In the genomic region with DNA sequence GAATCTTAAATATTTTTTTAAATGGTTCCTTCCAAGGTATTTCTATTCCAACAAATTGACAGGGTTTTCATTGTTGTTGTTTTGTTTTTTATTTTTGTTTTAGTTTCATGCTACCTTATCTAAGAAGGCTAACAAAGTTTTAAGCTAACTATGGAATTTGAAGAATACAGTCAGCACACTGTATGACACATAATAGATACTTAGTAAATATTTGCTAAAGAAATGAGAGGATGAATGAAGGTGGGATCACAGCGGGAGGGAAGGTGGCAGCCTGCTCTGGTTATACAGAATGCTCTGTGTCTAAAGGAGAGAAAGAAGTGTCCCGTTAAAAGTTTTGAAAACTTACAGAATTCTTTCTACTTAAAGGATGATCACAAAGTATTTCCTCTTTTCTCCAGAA, we compare ENCODE assay signal across 19 cellular contexts. TPM values are rescaled to one million over a fixed set of nuclear protein-coding genes. Genes with fewer than 3 reads are reported as not detected.
DNase-seq lines count a peak whose midpoint lies in the region; ATAC-seq, FAIRE-seq and TF ChIP-seq lines count a peak whose summit lies in the region.
"Had no signal": no experiment of that assay in that cellular context is flagged by ENCODE, and none has a peak within 500 bp of the region (broad histone marks: within the 10 kb centered on the region; RNA-seq: fewer than 3 reads in every experiment).

No MANE protein-coding gene starts in this region.

- TF ChIP-seq EP300 in SK-N-SH (IDR thresholded peaks at IDR 0.05; ENCODE audit: borderline replicate concordance in 1 of 2, low read depth in 1 of 2, low read length in 1 of 2) (no peak), HepG2 (IDR thresholded peaks at IDR 0.05; ENCODE audit: low read depth in 2 of 2, low read length in 2 of 2) (peak in 1 of 2 experiments; percentile 51; a peak in 1 of 4 replicates), HepG2 (CRISPR knock-in tag; IDR thresholded peaks at IDR 0.05; ENCODE audit: borderline replicate concordance) (no peak)

- H3K4me3 ChIP-seq in SK-N-SH (ENCODE audit: low read depth in 2 of 2, low read length in 1 of 2), result no peak overlapping the region
- no peak overlapping the region for H3K4me3 ChIP-seq in SJSA1
- H3K4me3 ChIP-seq in HepG2 (replicated peaks in 1 of 3; ENCODE audit: insufficient read depth in 1 of 3, low read depth in 2 of 3, low read length in 3 of 3), result no peak overlapping the region
- peak overlapping the region; percentile 25 for H3K4me3 ChIP-seq in upper lobe of right lung
- H3K4me3 ChIP-seq in dorsolateral prefrontal cortex, result peak overlapping the region in 3 of 59 donors; percentile 5 to 72 (median 25)
- H3K4me3 ChIP-seq: GM12878, HAP-1 had no signal

- in situ Hi-C loops in HepG2 (cut with HindIII; ENCODE audit: extremely low pct_ligation_motif_present, low pct_unique_long_range_greater_than_20kb), result no loop called here

- H3K4me3 Mint-ChIP-seq in activated naive CD8-positive, alpha-beta T cell treated with anti-CD3 and anti-CD28 coated beads, Interleukin-2, amount 50 U/mL, for 24 hours, result no peak overlapping the region
- H3K4me3 Mint-ChIP-seq: IgD-negative memory B cell had no signal

- DNase-seq in SK-N-SH, result no peak
- DNase-seq in SJSA1 (ENCODE audit: low read depth in 1 of 2, low spot score in 2 of 2), result no peak
- DNase-seq in HepG2 (ENCODE audit: low spot score), result peak; percentile 50
- no peak for DNase-seq in upper lobe of right lung
- no peak for DNase-seq in dorsolateral prefrontal cortex
- DNase-seq in activated naive CD8-positive, alpha-beta T cell treated with anti-CD3 and anti-CD28 coated beads, Interleukin-2, amount 50 U/mL, for 24 hours, result no peak
- no peak for DNase-seq in NCI-H1092 (lab: John Stamatoyannopoulos, UW)
- DNase-seq: Karpas-422, NCI-H1105, NCI-H1694 treated with DMSO at 0.1 percent for 48 hours, NCI-H510A, NCI-H774, RPMI8226 had no signal

- no peak overlapping the region for H3K27ac Mint-ChIP-seq in activated naive CD8-positive, alpha-beta T cell treated with anti-CD3 and anti-CD28 coated beads, Interleukin-2, amount 50 U/mL, for 24 hours
- H3K27ac Mint-ChIP-seq: IgD-negative memory B cell had no signal

- POLR2A ChIA-PET in SK-N-SH (lab: Yijun Ruan, JAX) (no interaction called here), HepG2 (lab: Yijun Ruan, JAX) (interaction anchor here (1.9 to 4.1 kb wide), 2 partner anchors 8 to 44 kb away, joined by 5 to 15 read pairs; partner anchors contain the start of gene DST)

- H3K9me3 ChIP-seq in SK-N-SH, result no peaks in the 10 kb centered on the region
- H3K9me3 ChIP-seq in SJSA1 (replicated peaks), result no peaks in the 10 kb centered on the region
- no peaks in the 10 kb centered on the region for H3K9me3 ChIP-seq in HepG2 (ENCODE audit: low read length)
- no peaks in the 10 kb centered on the region for H3K9me3 ChIP-seq in upper lobe of right lung
- H3K9me3 ChIP-seq: HAP-1 had no signal

- H3K36me3 ChIP-seq in SK-N-SH (replicated peaks in 1 of 2; ENCODE audit: control insufficient read depth in 1 of 2, insufficient read depth in 2 of 2, low read length in 1 of 2) (peaks cover 3 to 33% of the 10 kb centered on the region in 2 experiments), SJSA1 (peaks cover 45% of the 10 kb centered on the region), HepG2 (replicated peaks in 1 of 2; ENCODE audit: control insufficient read depth in 1 of 2, insufficient read depth in 2 of 2, low read length in 2 of 2) (peaks cover 0 to 2% of the 10 kb centered on the region in 2 experiments; a peak in 1 of 5 replicates), upper lobe of right lung (no peaks in the 10 kb centered on the region)
- H3K36me3 ChIP-seq: HAP-1 had no signal

- WGBS in SK-N-SH (ENCODE audit: low lambda C conversion rate), result 96% methylated on average over 2 of the region's 2 CpGs
- 24% methylated on average over 2 of the region's 2 CpGs for WGBS in HepG2 (ENCODE audit: low lambda C conversion rate)

- no peaks in the 10 kb centered on the region for H3K4me1 Mint-ChIP-seq in activated naive CD8-positive, alpha-beta T cell treated with anti-CD3 and anti-CD28 coated beads, Interleukin-2, amount 50 U/mL, for 24 hours

- H3K27me3 ChIP-seq in SK-N-SH (ENCODE audit: insufficient read depth) (no peaks in the 10 kb centered on the region), SJSA1 (replicated peaks) (no peaks in the 10 kb centered on the region), HepG2 (ENCODE audit: control insufficient read depth in 1 of 2, insufficient read depth in 2 of 2, low read length in 2 of 2) (no peaks in the 10 kb centered on the region), upper lobe of right lung (no peaks in the 10 kb centered on the region), dorsolateral prefrontal cortex (no peaks in the 10 kb centered on the region)

- no peak for TF ChIP-seq POLR2A in HepG2 (IDR thresholded peaks at IDR 0.05; ENCODE audit: insufficient read depth in 1 of 2, low read depth in 2 of 2, low read length in 2 of 2)

- no peak overlapping the region for H3K9ac ChIP-seq in SK-N-SH
- H3K9ac ChIP-seq in HepG2 (ENCODE audit: insufficient read depth, low read depth, low read length), result no peak overlapping the region

- H3K27ac ChIP-seq in SK-N-SH (ENCODE audit: low read depth in 2 of 2, low read length in 1 of 2), result peak overlapping the region; percentile 8 to 44; a peak in 3 of 4 replicates
- H3K27ac ChIP-seq in SJSA1, result peak overlapping the region; percentile 18; the same call in 1 of the 2 replicates
- H3K27ac ChIP-seq in HepG2 (ENCODE audit: extremely low read length, insufficient read depth, low read length), result no peak overlapping the region
- no peak overlapping the region for H3K27ac ChIP-seq in upper lobe of right lung
- peak overlapping the region in 19 of 59 donors; percentile 1 to 94 (median 57) for H3K27ac ChIP-seq in dorsolateral prefrontal cortex
- H3K27ac ChIP-seq: HL-60 had no signal

- H3K4me1 ChIP-seq in SK-N-SH (ENCODE audit: control insufficient read depth in 1 of 2, insufficient read depth in 2 of 2, low read depth in 1 of 2, low read length in 1 of 2), result peaks cover 19 to 45% of the 10 kb centered on the region in 2 experiments
- H3K4me1 ChIP-seq in SJSA1 (replicated peaks), result peaks cover 79% of the 10 kb centered on the region
- peaks cover 95% of the 10 kb centered on the region for H3K4me1 ChIP-seq in HepG2 (ENCODE audit: insufficient read depth, low read length)
- peaks cover 2% of the 10 kb centered on the region for H3K4me1 ChIP-seq in upper lobe of right lung

- H2AFZ ChIP-seq in SK-N-SH (ENCODE audit: low read depth) (no peak overlapping the region), HepG2 (ENCODE audit: low read length) (no peak overlapping the region)

- H3K4me2 ChIP-seq in SK-N-SH (no peak overlapping the region), HepG2 (ENCODE audit: low read depth, low read length) (peak overlapping the region; percentile 22; the same call in 1 of the 2 replicates)

- no peaks in the 10 kb centered on the region for H3K27me3 Mint-ChIP-seq in activated naive CD8-positive, alpha-beta T cell treated with anti-CD3 and anti-CD28 coated beads, Interleukin-2, amount 50 U/mL, for 24 hours

- peaks cover 16% of the 10 kb centered on the region for H3F3A ChIP-seq in SK-N-SH (replicated peaks; ENCODE audit: insufficient read depth)

- H4K20me1 ChIP-seq in SK-N-SH (ENCODE audit: insufficient read depth) (peaks cover 3% of the 10 kb centered on the region; the same call in 1 of the 2 replicates), HepG2 (ENCODE audit: insufficient read depth, low read length) (no peaks in the 10 kb centered on the region)

- TF ChIP-seq CTCF in SK-N-SH (IDR thresholded peaks at IDR 0.05), result no peak
- no peak for TF ChIP-seq CTCF in HepG2 (CRISPR knock-in tag; IDR thresholded peaks at IDR 0.05)
- TF ChIP-seq CTCF in upper lobe of right lung (IDR thresholded peaks at IDR 0.05), result no peak
- TF ChIP-seq CTCF in dorsolateral prefrontal cortex (IDR thresholded peaks at IDR 0.05 in 54 of 56, conservative IDR thresholded peaks at IDR 0.05 in 2 of 56; ENCODE audit: low read depth in 1 of 56, partially characterized antibody in 56 of 56), result no peak

- no peak for ATAC-seq in SK-N-SH treated with all-trans-retinoic acid at 6 μM for 48 hours
- ATAC-seq in HepG2, result peak; percentile 39; the same call in 2 of the 3 replicates
- no peak for ATAC-seq in upper lobe of right lung
- ATAC-seq in activated naive CD8-positive, alpha-beta T cell treated with anti-CD3 and anti-CD28 coated beads, Interleukin-2, amount 50 U/mL, for 24 hours, result no peak
- ATAC-seq: GM12878 had no signal

- no peaks in the 10 kb centered on the region for H3K36me3 Mint-ChIP-seq in activated naive CD8-positive, alpha-beta T cell treated with anti-CD3 and anti-CD28 coated beads, Interleukin-2, amount 50 U/mL, for 24 hours (ENCODE audit: low read depth)
- H3K36me3 Mint-ChIP-seq: IgD-negative memory B cell had no signal

- no TSS peak for BruUV-seq in HepG2 (replicated peaks; lab: Mats Ljungman, UMichigan)

- TF ChIP-seq RAD21 in SK-N-SH (IDR thresholded peaks at IDR 0.05; ENCODE audit: low read length) (no peak), HepG2 (CRISPR knock-in tag; IDR thresholded peaks at IDR 0.05) (no peak)

- no peaks in the 10 kb centered on the region for H3K9me2 ChIP-seq in SK-N-SH

- intact Hi-C loops in HepG2 (cut with micrococcal nuclease; ENCODE audit: unreplicated experiment) (no loop called here), upper lobe of right lung (cut with DNase I) (no loop called here), dorsolateral prefrontal cortex (cut with DNase I) (no loop called here)

- no peaks in the 10 kb centered on the region for H3K9me3 Mint-ChIP-seq in activated naive CD8-positive, alpha-beta T cell treated with anti-CD3 and anti-CD28 coated beads, Interleukin-2, amount 50 U/mL, for 24 hours

- H3K79me2 ChIP-seq in SK-N-SH (ENCODE audit: insufficient read depth) (peaks cover 90% of the 10 kb centered on the region), HepG2 (ENCODE audit: insufficient read depth, low read length) (peaks cover 21% of the 10 kb centered on the region)

- no peak for FAIRE-seq in HepG2 (lab: Jason Lieb, UNC)
- FAIRE-seq: GM12878, GM19239 had no signal

- CTCF ChIA-PET in SK-N-SH (lab: Yijun Ruan, JAX), result interaction anchor here (1.0 to 2.5 kb wide), 2 partner anchors 13 to 17 kb away, joined by 3 to 9 read pairs; no protein-coding TSS in a partner anchor
- CTCF ChIA-PET in HepG2 (lab: Yijun Ruan, JAX; ENCODE audit: low intra/inter-chr PET ratio, low total read pairs), result no interaction called here

RNA-seq across cellular contexts. Expression of gene DST, which starts 43.7 kb away (rescaled TPM):
- polyA plus RNA-seq in SK-N-SH (2012; rRNA removed) (64.3 and 64.5 TPM in 2 replicates), HepG2 (2011; rRNA removed) (64.4 and 77.2 TPM in 2 replicates)
- 52.4 and 54.5 TPM in 2 replicates for polyA plus RNA-seq in SK-N-SH (2012; cell fraction: cytosol; rRNA removed)
- 282 and 332 TPM in 2 replicates for polyA plus RNA-seq in SK-N-SH (2012; cell fraction: nucleus; rRNA removed)
- total RNA-seq in SJSA1 (2014; rRNA removed; shearing (Covaris generic)), result 93.2 and 160 TPM in 2 replicates
- total RNA-seq in HepG2 (2016; rRNA removed; fragmentation: Illumina TruSeq; extraction: Trizol) (61.7 and 89.0 TPM in 2 replicates), upper lobe of right lung (450 TPM), dorsolateral prefrontal cortex (1,000 to 10,000 TPM in 3 of 120 experiments, 100 to 1,000 TPM in 117; 466 to 1,197 (median 668) TPM)
- total RNA-seq in HepG2 (2016; cell fraction: cytosol; rRNA removed; fragmentation: Illumina TruSeq; extraction: Trizol; ENCODE audit: low read depth), result 6.5 and 7.8 TPM in 2 replicates
- 56.6 and 87.8 TPM in 2 replicates for total RNA-seq in HepG2 (2016; cell fraction: insoluble cytoplasmic fraction; rRNA removed; fragmentation: Illumina TruSeq; extraction: Trizol)
- 14.8 and 16.7 TPM in 2 replicates for total RNA-seq in HepG2 (2016; cell fraction: membrane; rRNA removed; fragmentation: Illumina TruSeq; extraction: Trizol)
- total RNA-seq in HepG2 (2016; cell fraction: nucleus; rRNA removed; fragmentation: Illumina TruSeq; extraction: Trizol), result 273 and 289 TPM in 2 replicates
- polyA plus RNA-seq in HepG2 (2011; cell fraction: cytosol; rRNA removed), result 23.8 and 26.1 TPM in 2 replicates
- polyA plus RNA-seq in HepG2 (2011; cell fraction: nucleus; rRNA removed), result 197 and 231 TPM in 2 replicates
- 75.4 and 77.7 TPM in 2 replicates for polyA plus RNA-seq in HepG2 (2012)
- 2.7 and 2.9 TPM in 2 replicates for polyA plus RNA-seq in HepG2 (2016; cell fraction: cytosol; fragmentation: Illumina TruSeq; extraction: Trizol; ENCODE audit: low read depth)
- polyA plus RNA-seq in HepG2 (2016; cell fraction: insoluble cytoplasmic fraction; fragmentation: Illumina TruSeq; extraction: Trizol; ENCODE audit: low read depth), result 38.0 and 39.9 TPM in 2 replicates
- polyA plus RNA-seq in HepG2 (2016; cell fraction: membrane; fragmentation: Illumina TruSeq; extraction: Trizol; ENCODE audit: low read depth), result 5.4 and 7.5 TPM in 2 replicates
- 155 and 164 TPM in 2 replicates for polyA plus RNA-seq in HepG2 (2016; cell fraction: nucleus; fragmentation: Illumina TruSeq; extraction: Trizol; ENCODE audit: insufficient read depth, low read depth)
- 62.4 and 124 TPM in 2 replicates for polyA minus RNA-seq in HepG2 (2011; rRNA and poly(A)+ RNA removed; ENCODE audit: low replicate concordance)
- 53.9 and 66.4 TPM in 2 replicates for polyA minus RNA-seq in HepG2 (2011; cell fraction: cytosol; rRNA and poly(A)+ RNA removed)
- 948 and 1,173 TPM in 2 replicates for polyA minus RNA-seq in HepG2 (2011; cell fraction: nucleus; rRNA and poly(A)+ RNA removed)
- polyA plus RNA-seq: IgD-negative memory B cell had no signal

Comparison
In these comparisons a context has a peak if more than half of its experiments do, and no peak if none do; other contexts are left out.
1. H3K27ac ChIP-seq: peak in SK-N-SH (2 of 2) and SJSA1 (single experiment); none in HepG2 (single experiment) and upper lobe of right lung (single experiment).
2. Of the 25 proteins assayed by ChIP-seq in both HepG2 and SK-N-SH: peak only in HepG2: FOSL2 and NFIC; only in SK-N-SH: none; in both: none; in neither: 22; mixed calls (peak in some experiments, not most) for 1.